In the genomic region with DNA sequence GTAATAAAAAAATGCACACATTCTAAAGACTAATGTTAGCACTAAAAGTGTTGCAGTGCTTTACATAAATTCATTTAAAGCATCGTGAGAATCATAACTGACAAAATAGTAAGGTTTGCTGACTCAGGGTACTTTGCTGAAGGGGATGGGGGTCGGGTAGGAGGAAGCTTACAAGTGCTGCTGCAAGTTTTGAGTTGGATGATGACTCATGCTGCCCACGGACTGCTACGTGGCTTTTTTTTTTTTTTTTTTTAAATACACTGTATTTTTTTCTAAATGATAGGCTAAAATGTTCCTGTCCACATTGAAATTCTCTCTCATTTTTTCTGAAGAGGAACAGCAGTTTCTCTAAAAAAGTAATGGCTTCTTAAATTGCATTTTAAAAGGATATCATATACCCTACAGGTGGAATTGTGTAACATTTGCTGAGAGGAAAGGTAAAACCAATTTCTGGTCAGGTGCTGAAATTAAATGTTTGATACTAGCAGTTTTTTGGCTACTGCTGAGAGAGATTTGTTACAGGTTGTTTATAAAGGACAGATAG, we compare ENCODE assay signal across 8 cellular contexts. TPM values are rescaled to one million over a fixed set of nuclear protein-coding genes. Genes with fewer than 3 reads are reported as not detected.
DNase-seq lines count a peak whose midpoint lies in the region; ATAC-seq and TF ChIP-seq lines count a peak whose summit lies in the region.

No MANE protein-coding gene starts in this region.

- peaks cover 26% of the 10 kb centered on the region for H3K36me3 Mint-ChIP-seq in activated T-helper 17 cell treated with anti-CD3 and anti-CD28 coated beads, Interleukin-2, amount 50 U/mL, for 72 hours (ENCODE audit: low read depth)

- H3K4me1 ChIP-seq in Peyer's patch (peaks cover 0 to 9% (median 2%) of the 10 kb centered on the region in 4 donors), upper lobe of right lung (peaks cover 22% of the 10 kb centered on the region)

- no peaks in the 10 kb centered on the region for H3K27me3 ChIP-seq in Peyer's patch
- no peaks in the 10 kb centered on the region for H3K27me3 ChIP-seq in upper lobe of right lung

- H3K27ac ChIP-seq in Peyer's patch (peak overlapping the region; percentile 90 to 98 (median 92)), upper lobe of right lung (no peak overlapping the region)

- peak overlapping the region in 2 of 4 donors; percentile 54 to 86 for H3K4me3 ChIP-seq in Peyer's patch
- H3K4me3 ChIP-seq in foreskin fibroblast (ENCODE audit: low read depth in 1 of 2, low read length in 2 of 2): peak overlapping the region; percentile 57 to 80
- peak overlapping the region; percentile 63 for H3K4me3 ChIP-seq in upper lobe of right lung

- H3K36me3 ChIP-seq in Peyer's patch (no peaks in the 10 kb centered on the region), upper lobe of right lung (no peaks in the 10 kb centered on the region)

- H3K4me1 Mint-ChIP-seq in activated T-helper 17 cell treated with anti-CD3 and anti-CD28 coated beads, Interleukin-2, amount 50 U/mL, for 72 hours: peaks cover 18% of the 10 kb centered on the region

- intact Hi-C loops in upper lobe of right lung (cut with DNase I): no loop called here

- TF ChIP-seq POLR2A in Peyer's patch (IDR thresholded peaks at IDR 0.05): no peak

- peak overlapping the region; percentile 99 for H3K4me3 Mint-ChIP-seq in activated T-helper 17 cell treated with anti-CD3 and anti-CD28 coated beads, Interleukin-2, amount 50 U/mL, for 72 hours

- TF ChIP-seq CTCF in Peyer's patch (IDR thresholded peaks at IDR 0.05) (peak in 3 of 6 experiments; percentile 24 to 41 (median 34)), foreskin fibroblast (IDR thresholded peaks at IDR 0.05; ENCODE audit: low read depth, low read length) (no peak), upper lobe of right lung (IDR thresholded peaks at IDR 0.05) (no peak)

- H3K9me3 ChIP-seq in Peyer's patch (no peaks in the 10 kb centered on the region), upper lobe of right lung (no peaks in the 10 kb centered on the region)

- peak; percentile 50 for ATAC-seq in activated T-helper 17 cell treated with anti-CD3 and anti-CD28 coated beads, Interleukin-2, amount 50 U/mL, for 72 hours (replicated peaks)
- ATAC-seq in upper lobe of right lung: peak; percentile 31

- H3K9me3 Mint-ChIP-seq in activated T-helper 17 cell treated with anti-CD3 and anti-CD28 coated beads, Interleukin-2, amount 50 U/mL, for 72 hours: no peaks in the 10 kb centered on the region

- DNase-seq in AML-193 (lab: John Stamatoyannopoulos, UW) (peak; percentile 71 to 76), H4 (ENCODE audit: low spot score) (peak; percentile 86), Peyer's patch (peak in 2 of 3 donors; percentile 54 to 72), foreskin fibroblast (peak; percentile 92 to 95), pons (ENCODE audit: low spot score) (peak; percentile 60), upper lobe of right lung (no peak), cerebellum (ENCODE audit: low spot score) (no peak)

- H3K27ac Mint-ChIP-seq in activated T-helper 17 cell treated with anti-CD3 and anti-CD28 coated beads, Interleukin-2, amount 50 U/mL, for 72 hours: peak overlapping the region; percentile 99

- H3K27me3 Mint-ChIP-seq in activated T-helper 17 cell treated with anti-CD3 and anti-CD28 coated beads, Interleukin-2, amount 50 U/mL, for 72 hours: no peaks in the 10 kb centered on the region

RNA-seq across cellular contexts. Expression of gene MAPK6, which starts 2.2 kb away (rescaled TPM):
- total RNA-seq in H4 (2014; rRNA removed; shearing (Covaris generic)): 54.7 and 62.8 TPM in 2 replicates
- 100 to 1,000 TPM in 1 of 4 donors, 10 to 100 TPM in 3; 41.3 to 112 (median 72.3) TPM for total RNA-seq in Peyer's patch
- 10 to 100 TPM; 36.5 to 62.3 TPM for total RNA-seq in activated T-helper 17 cell treated with anti-CD3 and anti-CD28 coated beads, Interleukin-2, amount 50 U/mL, for 72 hours
- 20.9 TPM for total RNA-seq in upper lobe of right lung
- total RNA-seq in cerebellum: 62.7 TPM

RNA-seq across cellular contexts. Expression of gene LEO1, which starts 49.6 kb away (rescaled TPM):
- 24.2 and 31.9 TPM in 2 replicates for total RNA-seq in H4 (2014; rRNA removed; shearing (Covaris generic))
- total RNA-seq in Peyer's patch: 10 to 100 TPM; 23.9 to 53.6 (median 27.3) TPM
- total RNA-seq in activated T-helper 17 cell treated with anti-CD3 and anti-CD28 coated beads, Interleukin-2, amount 50 U/mL, for 72 hours: 10 to 100 TPM; 22.7 to 31.7 TPM
- 13.2 TPM for total RNA-seq in upper lobe of right lung
- 30.4 TPM for total RNA-seq in cerebellum

Comparison
In these comparisons a context has a peak if more than half of its experiments do, and no peak if none do; other contexts are left out.
1. DNase-seq: peak in AML-193 (2 of 2), H4 (single experiment), Peyer's patch (2 of 3), foreskin fibroblast (2 of 2) and pons (single experiment); none in upper lobe of right lung (single experiment) and cerebellum (single experiment).